In genomic region chr11:61892085-61892370, GRCh38 we compare ENCODE assay signal across 8 cellular contexts. TPM values are rescaled to one million over a fixed set of nuclear protein-coding genes. Genes with fewer than 3 reads are reported as not detected.
DNase-seq lines count a peak whose midpoint lies in the region; ATAC-seq and TF ChIP-seq lines count a peak whose summit lies in the region.

No MANE protein-coding gene starts in this region.

- peak overlapping the region; percentile 74 for H3K4me3 ChIP-seq in LNCaP clone FGC (ENCODE audit: low read depth, low read length)
- peak overlapping the region; percentile 51 for H3K4me3 ChIP-seq in colonic mucosa

- H3K36me3 Mint-ChIP-seq in activated T-cell treated with anti-CD3 and anti-CD28 coated beads, Interleukin-2, amount 50 U/mL, for 72 hours (ENCODE audit: insufficient read depth in 2 of 2): no peaks in the 10 kb centered on the region
- no peaks in the 10 kb centered on the region for H3K36me3 Mint-ChIP-seq in nephron progenitor cell (ENCODE audit: low read depth)

- no peaks in the 10 kb centered on the region for H3K9me3 ChIP-seq in colonic mucosa

- peak overlapping the region; percentile 67 to 70 for H3K4me3 Mint-ChIP-seq in activated T-cell treated with anti-CD3 and anti-CD28 coated beads, Interleukin-2, amount 50 U/mL, for 72 hours
- peak overlapping the region; percentile 73 for H3K4me3 Mint-ChIP-seq in nephron progenitor cell

- H3K27ac Mint-ChIP-seq in activated T-cell treated with anti-CD3 and anti-CD28 coated beads, Interleukin-2, amount 50 U/mL, for 72 hours: no peak overlapping the region
- H3K27ac Mint-ChIP-seq in nephron progenitor cell: no peak overlapping the region

- H3K27ac ChIP-seq in colonic mucosa: peak overlapping the region; percentile 53

- H3K36me3 ChIP-seq in colonic mucosa: no peaks in the 10 kb centered on the region

- peaks cover 6% of the 10 kb centered on the region for H3K27me3 Mint-ChIP-seq in activated T-cell treated with anti-CD3 and anti-CD28 coated beads, Interleukin-2, amount 50 U/mL, for 72 hours (ENCODE audit: low read depth)
- H3K27me3 Mint-ChIP-seq in nephron progenitor cell (ENCODE audit: low read depth, poor library complexity): peaks cover 38% of the 10 kb centered on the region

- H3K27me3 ChIP-seq in colonic mucosa: no peaks in the 10 kb centered on the region

- peak; percentile 37 to 59 for ATAC-seq in activated T-cell treated with anti-CD3 and anti-CD28 coated beads, Interleukin-2, amount 50 U/mL, for 72 hours (replicated peaks in 1 of 2)
- no peak for ATAC-seq in GM21526 (IDR thresholded peaks at IDR 0.05; ENCODE audit: low FRiP score, unreplicated experiment)

- no peaks in the 10 kb centered on the region for H3K4me1 Mint-ChIP-seq in activated T-cell treated with anti-CD3 and anti-CD28 coated beads, Interleukin-2, amount 50 U/mL, for 72 hours (ENCODE audit: low read depth)
- peaks cover 4% of the 10 kb centered on the region for H3K4me1 Mint-ChIP-seq in nephron progenitor cell

- no peaks in the 10 kb centered on the region for H3K9me3 Mint-ChIP-seq in activated T-cell treated with anti-CD3 and anti-CD28 coated beads, Interleukin-2, amount 50 U/mL, for 72 hours
- no peaks in the 10 kb centered on the region for H3K9me3 Mint-ChIP-seq in nephron progenitor cell

- intact Hi-C loops in colonic mucosa (cut with DNase I): no loop called here

- no peak overlapping the region for H3K9ac ChIP-seq in colonic mucosa (ENCODE audit: low read depth in 2 of 2, low read length in 2 of 2)

- DNase-seq in activated T-cell treated with anti-CD3 and anti-CD28 coated beads, Interleukin-2, amount 50 U/mL, for 72 hours: no peak
- DNase-seq in activated T-cell treated with anti-CD3 and anti-CD28 coated beads, Interleukin-2, amount 50 U/mL, for 48 hours: no peak
- DNase-seq in LNCaP clone FGC (ENCODE audit: low read depth) (no peak), colonic mucosa (no peak), nephron progenitor cell (no peak), kidney tubule cell (ENCODE audit: low spot score) (no peak), NCI-H2029 treated with DMSO at 0.1 percent for 48 hours (lab: John Stamatoyannopoulos, UW) (no peak)

- no peak for TF ChIP-seq CTCF in LNCaP clone FGC (IDR thresholded peaks at IDR 0.05; ENCODE audit: control insufficient read depth, extremely low read depth, insufficient read depth)
- TF ChIP-seq CTCF in colonic mucosa (IDR thresholded peaks at IDR 0.05): no peak
- no peak for TF ChIP-seq CTCF in nephron progenitor cell (IDR thresholded peaks at IDR 0.05)

- peaks cover 6% of the 10 kb centered on the region for H3K4me1 ChIP-seq in colonic mucosa

RNA-seq across cellular contexts. Expression of gene FADS3, which starts 0.7 kb away (rescaled TPM):
- total RNA-seq in activated T-cell treated with anti-CD3 and anti-CD28 coated beads, Interleukin-2, amount 50 U/mL, for 72 hours: 10 to 100 TPM; 14.7 to 22.3 TPM
- total RNA-seq in colonic mucosa: 10 to 100 TPM; 10.4 to 13.3 TPM

RNA-seq across cellular contexts. Expression of gene RAB3IL1, which starts 25.3 kb away (rescaled TPM):
- under 1 TPM; 0.34 to 0.49 TPM for total RNA-seq in activated T-cell treated with anti-CD3 and anti-CD28 coated beads, Interleukin-2, amount 50 U/mL, for 72 hours
- total RNA-seq in colonic mucosa: 1 to 10 TPM; 3.7 to 5.9 TPM

RNA-seq across cellular contexts. Expression of gene BEST1, which starts 58.1 kb away (rescaled TPM):
- total RNA-seq in activated T-cell treated with anti-CD3 and anti-CD28 coated beads, Interleukin-2, amount 50 U/mL, for 72 hours: 1 to 10 TPM; 1.9 to 4.1 TPM
- total RNA-seq in colonic mucosa: under 1 TPM; 0.58 to 0.77 TPM
